7 cellular contexts compared by ENCODE assay signal in the genomic region with DNA sequence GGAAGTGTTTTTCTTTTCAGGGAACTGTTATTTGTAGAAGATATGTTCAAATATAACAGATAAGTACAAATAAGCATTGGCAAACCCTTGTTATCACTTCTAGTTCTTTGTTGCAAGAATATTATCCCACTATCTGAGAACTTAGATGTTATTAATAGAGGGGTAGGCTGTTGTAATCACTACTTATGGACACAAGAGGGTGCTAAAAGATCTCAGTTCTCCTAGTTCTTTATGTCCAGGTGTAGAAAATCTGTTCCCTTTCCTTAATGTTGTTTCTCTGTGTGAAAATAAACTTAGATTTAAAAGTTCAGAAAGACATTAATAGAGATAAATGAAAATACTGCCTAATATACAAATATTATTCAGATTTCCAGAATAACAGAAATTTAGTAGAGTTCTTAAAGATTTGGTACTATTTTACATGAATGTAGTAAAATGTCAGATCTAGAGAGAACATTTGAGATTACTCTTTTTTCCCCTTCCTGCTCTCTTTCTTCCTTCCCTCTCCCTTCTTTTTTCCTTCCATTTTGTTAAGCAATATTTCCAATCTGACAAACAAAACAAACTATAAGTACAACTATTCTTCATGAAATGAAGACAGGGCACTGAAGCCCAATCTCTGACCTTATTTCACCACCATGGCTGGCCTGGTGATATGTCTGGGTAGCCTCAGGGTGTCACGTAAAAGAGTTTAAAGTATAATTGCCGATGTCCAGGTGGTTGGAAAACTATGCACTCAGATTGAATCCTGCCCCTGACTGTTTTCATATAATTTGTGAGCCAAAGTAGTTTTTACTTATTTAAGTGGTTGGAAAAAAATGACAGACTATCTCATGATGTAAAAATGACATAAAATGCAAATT. TPM values are rescaled to one million over a fixed set of nuclear protein-coding genes. Genes with fewer than 3 reads are reported as not detected.
DNase-seq lines count a peak whose midpoint lies in the region; ATAC-seq, FAIRE-seq and TF ChIP-seq lines count a peak whose summit lies in the region.

No MANE protein-coding gene starts in this region.

- no peak for ATAC-seq in activated T-helper 17 cell treated with anti-CD3 and anti-CD28 coated beads, Interleukin-2, amount 50 U/mL, for 72 hours (replicated peaks)

- DNase-seq in GM10266 (ENCODE audit: extremely low spot score), result peak; percentile 55
- peak; percentile 11 for DNase-seq in H54 (ENCODE audit: insufficient read length, low spot score)
- peak; percentile 24 for DNase-seq in MV-4-11 (lab: John Stamatoyannopoulos, UW)
- peak; percentile 45 for DNase-seq in hepatic stellate cell (ENCODE audit: low spot score)
- DNase-seq in type B pancreatic cell (ENCODE audit: extremely low spot score, unreplicated experiment), result no peak

- no peak overlapping the region for H3K27ac ChIP-seq in VCaP

- H3K27ac Mint-ChIP-seq in type B pancreatic cell, result peak overlapping the region; percentile 33
- H3K27ac Mint-ChIP-seq in activated T-helper 17 cell treated with anti-CD3 and anti-CD28 coated beads, Interleukin-2, amount 50 U/mL, for 72 hours, result no peak overlapping the region

- TF ChIP-seq CTCF in GM10266 (IDR thresholded peaks at IDR 0.05; ENCODE audit: control insufficient read depth, insufficient read depth, low read depth, missing control alignments) (peak; percentile 63), VCaP (conservative IDR thresholded peaks at IDR 0.05) (peak; percentile 72), type B pancreatic cell (conservative IDR thresholded peaks at IDR 0.05) (peak; percentile 84)

- peaks cover 7% of the 10 kb centered on the region for H3K9me3 Mint-ChIP-seq in type B pancreatic cell
- H3K9me3 Mint-ChIP-seq in activated T-helper 17 cell treated with anti-CD3 and anti-CD28 coated beads, Interleukin-2, amount 50 U/mL, for 72 hours, result no peaks in the 10 kb centered on the region

- peak overlapping the region; percentile 48 for H3K4me3 Mint-ChIP-seq in type B pancreatic cell
- H3K4me3 Mint-ChIP-seq in activated T-helper 17 cell treated with anti-CD3 and anti-CD28 coated beads, Interleukin-2, amount 50 U/mL, for 72 hours, result no peak overlapping the region

- H3K36me3 Mint-ChIP-seq in type B pancreatic cell, result peaks cover 6% of the 10 kb centered on the region
- no peaks in the 10 kb centered on the region for H3K36me3 Mint-ChIP-seq in activated T-helper 17 cell treated with anti-CD3 and anti-CD28 coated beads, Interleukin-2, amount 50 U/mL, for 72 hours (ENCODE audit: low read depth)

- H3K4me1 Mint-ChIP-seq in type B pancreatic cell (ENCODE audit: unreplicated experiment), result peaks cover 11% of the 10 kb centered on the region
- no peaks in the 10 kb centered on the region for H3K4me1 Mint-ChIP-seq in activated T-helper 17 cell treated with anti-CD3 and anti-CD28 coated beads, Interleukin-2, amount 50 U/mL, for 72 hours

- TF ChIP-seq POLR2A in H54 (IDR thresholded peaks at IDR 0.05; ENCODE audit: low read depth, low read length), result no peak

- FAIRE-seq in H54 (lab: Jason Lieb, UNC), result peak; percentile 95

- H3K27me3 Mint-ChIP-seq in type B pancreatic cell, result no peaks in the 10 kb centered on the region
- H3K27me3 Mint-ChIP-seq in activated T-helper 17 cell treated with anti-CD3 and anti-CD28 coated beads, Interleukin-2, amount 50 U/mL, for 72 hours, result peaks cover 9% of the 10 kb centered on the region

RNA-seq across cellular contexts. Expression of a gene that starts 43.6 kb away (rescaled TPM):
- total RNA-seq in type B pancreatic cell (ENCODE audit: low replicate concordance), result not detected in 2 replicates
- not detected for total RNA-seq in activated T-helper 17 cell treated with anti-CD3 and anti-CD28 coated beads, Interleukin-2, amount 50 U/mL, for 72 hours
